ENCODE assay signal across 8 cellular contexts in genomic region chr7:102287465-102288146, GRCh38. TPM values are rescaled to one million over a fixed set of nuclear protein-coding genes. Genes with fewer than 3 reads are reported as not detected.
DNase-seq lines count a peak whose midpoint lies in the region; ATAC-seq and TF ChIP-seq lines count a peak whose summit lies in the region.

No MANE protein-coding gene starts in this region.

- intact Hi-C loops in Right ventricle myocardium inferior (cut with DNase I) = no loop called here
- intact Hi-C loops in cardiac septum (cut with DNase I) = no loop called here
- intact Hi-C loops in gastrocnemius medialis (cut with DNase I; ENCODE audit: low total_unique reads) = loop anchor here (2.0 kb wide), 1 partner anchor 19 kb away; no protein-coding TSS in a partner anchor

- no peaks in the 10 kb centered on the region for H3K27me3 ChIP-seq in iPS DF 6.9 (ENCODE audit: control insufficient read depth, insufficient read depth, low read length)
- H3K27me3 ChIP-seq in gastrocnemius medialis = no peaks in the 10 kb centered on the region

- peaks cover 41% of the 10 kb centered on the region for H3K4me1 Mint-ChIP-seq in activated naive CD8-positive, alpha-beta T cell treated with anti-CD3 and anti-CD28 coated beads, Interleukin-2, amount 50 U/mL, for 24 hours

- H3K9me3 Mint-ChIP-seq in activated naive CD8-positive, alpha-beta T cell treated with anti-CD3 and anti-CD28 coated beads, Interleukin-2, amount 50 U/mL, for 24 hours = no peaks in the 10 kb centered on the region

- peak; percentile 32 for ATAC-seq in Right ventricle myocardium inferior
- ATAC-seq in activated naive CD8-positive, alpha-beta T cell treated with anti-CD3 and anti-CD28 coated beads, Interleukin-2, amount 50 U/mL, for 24 hours = peak; percentile 31
- ATAC-seq in gastrocnemius medialis = peak; percentile 63 to 67

- TF ChIP-seq POLR2A in gastrocnemius medialis (IDR thresholded peaks at IDR 0.05) = no peak

- H3K27ac Mint-ChIP-seq in activated naive CD8-positive, alpha-beta T cell treated with anti-CD3 and anti-CD28 coated beads, Interleukin-2, amount 50 U/mL, for 24 hours = no peak overlapping the region

- no peaks in the 10 kb centered on the region for H3K36me3 Mint-ChIP-seq in activated naive CD8-positive, alpha-beta T cell treated with anti-CD3 and anti-CD28 coated beads, Interleukin-2, amount 50 U/mL, for 24 hours (ENCODE audit: low read depth)

- H3K27ac ChIP-seq in iPS DF 6.9 (ENCODE audit: low read length) = no peak overlapping the region
- H3K27ac ChIP-seq in gastrocnemius medialis = peak overlapping the region; percentile 83 to 94 (median 87)

- DNase-seq in Right ventricle myocardium inferior (ENCODE audit: missing footprints) (no peak), cardiac septum (ENCODE audit: low spot score) (no peak), NAMALWA (ENCODE audit: low spot score) (peak; percentile 83), iPS DF 6.9 (ENCODE audit: low read depth, low spot score) (no peak), gastrocnemius medialis (peak in 1 of 2 donors; percentile 54), NCI-H2107 (lab: John Stamatoyannopoulos, UW) (no peak)
- peak; percentile 24 for DNase-seq in activated naive CD8-positive, alpha-beta T cell treated with anti-CD3 and anti-CD28 coated beads, Interleukin-2, amount 50 U/mL, for 24 hours
- DNase-seq in effector CD8-positive, alpha-beta T cell (lab: John Stamatoyannopoulos, UW) = no peak

- H3K9me3 ChIP-seq in iPS DF 6.9 (ENCODE audit: control insufficient read depth, insufficient read depth, low read length) = no peaks in the 10 kb centered on the region
- H3K9me3 ChIP-seq in gastrocnemius medialis = no peaks in the 10 kb centered on the region

- peak overlapping the region; percentile 99; the same call in 1 of the 2 replicates for H3K4me3 ChIP-seq in iPS DF 6.9 (ENCODE audit: low read length)
- peak overlapping the region; percentile 88 to 98 (median 90) for H3K4me3 ChIP-seq in gastrocnemius medialis

- TF ChIP-seq CTCF in gastrocnemius medialis (IDR thresholded peaks at IDR 0.05 in 4 of 5, conservative IDR thresholded peaks at IDR 0.05 in 1 of 5) = no peak

- H3K36me3 ChIP-seq in iPS DF 6.9 (ENCODE audit: control insufficient read depth, insufficient read depth, low read length) = no peaks in the 10 kb centered on the region; the same call in 1 of the 2 replicates
- no peaks in the 10 kb centered on the region for H3K36me3 ChIP-seq in gastrocnemius medialis

- H3K4me1 ChIP-seq in iPS DF 6.9 (ENCODE audit: control insufficient read depth, insufficient read depth, low read length) (no peaks in the 10 kb centered on the region), gastrocnemius medialis (peaks cover 27 to 31% of the 10 kb centered on the region in 2 donors)

- WGBS in iPS DF 6.9 (ENCODE audit: insufficient coverage, insufficient read length) = no CpG with 5 or more reads among the region's 37 CpGs

- peak overlapping the region; percentile 17 for H3K4me3 Mint-ChIP-seq in activated naive CD8-positive, alpha-beta T cell treated with anti-CD3 and anti-CD28 coated beads, Interleukin-2, amount 50 U/mL, for 24 hours

- H3K27me3 Mint-ChIP-seq in activated naive CD8-positive, alpha-beta T cell treated with anti-CD3 and anti-CD28 coated beads, Interleukin-2, amount 50 U/mL, for 24 hours = peaks cover 5% of the 10 kb centered on the region

- in situ Hi-C loops in gastrocnemius medialis (cut with MboI; ENCODE audit: low sequenced_read_pairs in 4 of 4) = no loop called here

RNA-seq across cellular contexts. Expression of gene SH2B2, which starts 0.9 kb away (rescaled TPM):
- total RNA-seq in Right ventricle myocardium inferior (1.2 TPM), cardiac septum (3.1 TPM), gastrocnemius medialis (10 to 100 TPM; 32.7 to 62.0 (median 43.5) TPM)

Comparison
In these comparisons a context has a peak if more than half of its experiments do, and no peak if none do; other contexts are left out.
1. DNase-seq: peak in NAMALWA (single experiment) and activated naive CD8-positive, alpha-beta T cell treated with anti-CD3 and anti-CD28 coated beads, Interleukin-2, amount 50 U/mL, for 24 hours (single experiment); none in Right ventricle myocardium inferior (single experiment), cardiac septum (single experiment), iPS DF 6.9 (single experiment), NCI-H2107 (single experiment) and effector CD8-positive, alpha-beta T cell (single experiment).
2. Peak in every context shown above with its lines, with median percentiles within 50 percentile points of each other: ATAC-seq.